8 cellular contexts compared by ENCODE assay signal in the genomic region with DNA sequence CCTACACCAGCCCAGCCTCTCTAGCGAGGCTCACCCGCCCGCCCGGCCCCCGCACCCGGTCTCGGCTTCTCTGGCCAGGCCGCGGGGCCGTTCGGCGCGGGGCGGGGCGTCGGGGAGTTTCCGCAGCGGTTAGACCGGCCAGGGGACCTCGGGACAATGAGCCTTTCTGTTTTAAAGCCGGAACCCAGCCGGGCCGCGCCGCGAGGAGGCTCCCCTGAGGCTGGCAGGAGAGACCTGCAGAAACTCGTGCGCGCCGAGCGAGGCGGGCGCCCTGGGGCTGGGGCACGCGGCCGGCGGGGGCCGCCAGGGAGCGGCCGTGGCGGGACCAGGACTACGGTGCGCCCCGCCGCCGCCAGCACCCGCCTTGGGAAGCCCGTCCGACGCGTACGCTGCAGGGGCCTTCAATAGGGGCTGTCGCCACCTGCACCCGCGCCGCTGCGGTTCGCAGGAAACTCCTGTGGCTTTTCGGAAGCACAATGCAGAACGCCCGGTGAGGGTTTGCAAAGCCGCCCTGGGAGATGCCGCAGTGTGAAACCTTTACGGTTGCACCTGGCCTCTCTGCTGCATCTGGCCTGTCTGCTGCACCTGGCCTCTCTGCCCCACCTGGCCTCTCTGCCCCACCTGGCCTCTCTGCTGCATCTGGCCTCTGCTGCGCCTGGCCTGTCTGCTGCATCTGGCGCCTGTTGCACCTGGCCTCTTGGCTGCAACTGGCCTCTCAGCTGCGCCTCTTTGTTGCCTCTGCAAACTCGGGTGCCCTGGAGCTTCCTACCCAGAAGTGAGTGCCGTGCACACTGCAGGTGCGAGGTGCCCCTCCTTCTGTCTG.
DNase-seq lines count a peak whose midpoint lies in the region; ATAC-seq and TF ChIP-seq lines count a peak whose summit lies in the region.

No MANE protein-coding gene starts in this region.

- H3K4me3 ChIP-seq in fibroblast of pulmonary artery (replicated peaks; ENCODE audit: low read depth, low read length) (peak overlapping the region; percentile 48), tibial artery (peak overlapping the region; percentile 52 to 68)

- no peak overlapping the region for H3K27ac ChIP-seq in tibial artery

- no peaks in the 10 kb centered on the region for H3K9me3 Mint-ChIP-seq in activated T-cell treated with anti-CD3 and anti-CD28 coated beads, Interleukin-2, amount 50 U/mL, for 4 hours
- peaks cover 9% of the 10 kb centered on the region for H3K9me3 Mint-ChIP-seq in nephron

- H3K27ac Mint-ChIP-seq in nephron, result peak overlapping the region in 2 of 3 experiments; percentile 13 to 19

- H3K36me3 Mint-ChIP-seq in activated T-cell treated with anti-CD3 and anti-CD28 coated beads, Interleukin-2, amount 50 U/mL, for 4 hours (ENCODE audit: insufficient read depth), result no peaks in the 10 kb centered on the region
- H3K36me3 Mint-ChIP-seq in nephron (ENCODE audit: low read depth), result no peaks in the 10 kb centered on the region

- intact Hi-C loops in tibial artery (cut with DNase I; ENCODE audit: low total_unique reads), result no loop called here

- H3K4me3 Mint-ChIP-seq in activated T-cell treated with anti-CD3 and anti-CD28 coated beads, Interleukin-2, amount 50 U/mL, for 4 hours, result peak overlapping the region; percentile 84
- peak overlapping the region; percentile 78 to 86 (median 84) for H3K4me3 Mint-ChIP-seq in nephron

- H3K27me3 Mint-ChIP-seq in activated T-cell treated with anti-CD3 and anti-CD28 coated beads, Interleukin-2, amount 50 U/mL, for 4 hours (ENCODE audit: low read depth), result peaks cover 5% of the 10 kb centered on the region
- peaks cover 32% of the 10 kb centered on the region for H3K27me3 Mint-ChIP-seq in nephron (ENCODE audit: low read depth)

- H3K4me1 ChIP-seq in tibial artery, result peaks cover 0 to 9% (median 3%) of the 10 kb centered on the region in 4 donors

- TF ChIP-seq CTCF in fibroblast of pulmonary artery (IDR thresholded peaks at IDR 0.05; ENCODE audit: low read length, missing control alignments), result no peak
- TF ChIP-seq CTCF in nephron (IDR thresholded peaks at IDR 0.05; ENCODE audit: unreplicated experiment in 3 of 3), result no peak
- no peak for TF ChIP-seq CTCF in tibial artery (IDR thresholded peaks at IDR 0.05)

- H3K27me3 ChIP-seq in tibial artery, result peaks cover 0 to 17% of the 10 kb centered on the region in 2 donors

- peaks cover 8% of the 10 kb centered on the region for H3K4me1 Mint-ChIP-seq in activated T-cell treated with anti-CD3 and anti-CD28 coated beads, Interleukin-2, amount 50 U/mL, for 4 hours (ENCODE audit: low read depth)
- H3K4me1 Mint-ChIP-seq in nephron, result no peaks in the 10 kb centered on the region

- DNase-seq in AG20443 (ENCODE audit: low spot score) (peak; percentile 64), NCI-H748 treated with DMSO at 0.1 percent for 48 hours (lab: John Stamatoyannopoulos, UW) (peak; percentile 63), fibroblast of pulmonary artery (ENCODE audit: low read depth) (peak; percentile 37), tibial artery (peak in 1 of 2 donors; percentile 33)
- DNase-seq in activated T-cell treated with anti-CD3 and anti-CD28 coated beads, Interleukin-2, amount 50 U/mL, for 4 hours, result peak; percentile 29

- peak; percentile 75 for ATAC-seq in GM19035 (IDR thresholded peaks at IDR 0.05; ENCODE audit: unreplicated experiment)
- ATAC-seq in HG03196 (IDR thresholded peaks at IDR 0.05; ENCODE audit: unreplicated experiment), result peak; percentile 73
- peak; percentile 66 to 75 for ATAC-seq in activated T-cell treated with anti-CD3 and anti-CD28 coated beads, Interleukin-2, amount 50 U/mL, for 4 hours

- no peaks in the 10 kb centered on the region for H3K36me3 ChIP-seq in tibial artery

- no peaks in the 10 kb centered on the region for H3K9me3 ChIP-seq in tibial artery
